In the genomic region with DNA sequence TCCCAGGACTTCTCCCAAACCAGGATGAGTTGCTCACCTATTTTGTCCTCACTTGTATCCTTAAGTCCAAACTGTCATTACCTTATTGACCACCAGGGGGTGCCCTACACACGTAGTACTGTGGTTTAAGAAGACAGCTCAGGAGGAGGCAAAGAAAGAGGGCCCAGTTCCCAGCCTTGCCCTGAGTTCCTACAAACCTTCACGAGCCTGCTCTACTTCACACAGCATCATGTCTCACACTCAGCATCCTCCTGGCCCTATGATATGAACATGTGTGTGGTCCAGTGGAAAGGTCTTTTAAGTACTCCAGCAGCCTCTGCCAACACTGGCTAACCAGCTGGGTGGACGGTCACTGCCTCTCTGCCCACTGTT, we compare ENCODE assay signal across 8 cellular contexts. TPM values are rescaled to one million over a fixed set of nuclear protein-coding genes. Genes with fewer than 3 reads are reported as not detected.
DNase-seq lines count a peak whose midpoint lies in the region; FAIRE-seq and TF ChIP-seq lines count a peak whose summit lies in the region.

No MANE protein-coding gene starts in this region.

- H3K9ac ChIP-seq in endothelial cell of umbilical vein (replicated peaks; ENCODE audit: extremely low read depth, insufficient read depth, low read length): no peak overlapping the region
- no peak overlapping the region for H3K9ac ChIP-seq in muscle layer of colon (ENCODE audit: low read length)

- no peaks in the 10 kb centered on the region for H3K36me3 ChIP-seq in OCI-LY7 (ENCODE audit: insufficient read depth, low read length)
- no peaks in the 10 kb centered on the region for H3K36me3 ChIP-seq in endothelial cell of umbilical vein (ENCODE audit: control insufficient read depth in 2 of 2, extremely low read depth in 1 of 2, insufficient read depth in 2 of 2, low read length in 2 of 2)
- no peaks in the 10 kb centered on the region for H3K36me3 ChIP-seq in muscle layer of colon (ENCODE audit: insufficient read depth, low read length)

- POLR2A ChIA-PET in OCI-LY7 (lab: Charles Lee) (interaction anchor here (0.6 kb wide), 2 partner anchors 69 to 397 kb away, joined by 3 to 5 read pairs; no protein-coding TSS in a partner anchor), endothelial cell of umbilical vein (lab: Charles Lee) (interaction anchor here (0.6 to 1.8 kb wide), 2 partner anchors 10 to 11 kb away, joined by 3 to 4 read pairs; a partner anchor contains a TSS)

- H3K27ac ChIP-seq in OCI-LY7 (ENCODE audit: low read depth, low read length, poor library complexity, severe bottlenecking): no peak overlapping the region
- H3K27ac ChIP-seq in endothelial cell of umbilical vein (ENCODE audit: insufficient read depth, low read depth, low read length): no peak overlapping the region
- H3K27ac ChIP-seq in muscle layer of colon (ENCODE audit: low read depth, low read length): peak overlapping the region; percentile 19

- H3K4me2 ChIP-seq in OCI-LY7 (ENCODE audit: low read length) (peak overlapping the region; percentile 30; the same call in 1 of the 2 replicates), endothelial cell of umbilical vein (ENCODE audit: insufficient read depth, low read length) (no peak overlapping the region)

- TF ChIP-seq POLR2A in endothelial cell of umbilical vein (IDR thresholded peaks at IDR 0.05; ENCODE audit: low read depth, low read length): no peak

- H2AFZ ChIP-seq in OCI-LY7 (ENCODE audit: low read length) (no peak overlapping the region), endothelial cell of umbilical vein (ENCODE audit: low read depth, low read length) (peak overlapping the region; percentile 41)

- intact Hi-C loops in OCI-LY7 (cut with micrococcal nuclease; ENCODE audit: unreplicated experiment): no loop called here
- intact Hi-C loops in endothelial cell of umbilical vein (cut with micrococcal nuclease): loop anchor here (1.0 to 5.0 kb wide), 4 partner anchors 21 to 490 kb away; no protein-coding TSS in a partner anchor

- H3K9me3 ChIP-seq in OCI-LY7 (ENCODE audit: low read length): no peaks in the 10 kb centered on the region
- H3K9me3 ChIP-seq in endothelial cell of umbilical vein (replicated peaks; ENCODE audit: control insufficient read depth, insufficient read depth, low read length): no peaks in the 10 kb centered on the region
- H3K9me3 ChIP-seq in muscle layer of colon (ENCODE audit: low read length): no peaks in the 10 kb centered on the region

- dilution Hi-C loops in endothelial cell of umbilical vein (cut with MboI; ENCODE audit: extremely low pct_ligation_motif_present, low sequenced_read_pairs): no loop called here

- DNase-seq in DMS 273 treated with DMSO at 0.1 percent for 48 hours (lab: John Stamatoyannopoulos, UW) (peak; percentile 83), KG1 (lab: John Stamatoyannopoulos, UW) (peak; percentile 91), OCI-LY7 (ENCODE audit: low spot score) (peak; percentile 96), endothelial cell of umbilical vein (ENCODE audit: low read depth, low spot score) (peak; percentile 91), GM19238 (ENCODE audit: insufficient read length, low spot score) (no peak)
- DNase-seq in activated CD8-positive, alpha-beta memory T cell treated with anti-CD3 and anti-CD28 coated beads, Interleukin-2, amount 50 U/mL, for 24 hours (ENCODE audit: extremely low read depth): peak; percentile 88
- peak; percentile 63 to 86 for DNase-seq in stimulated activated CD8-positive, alpha-beta memory T cell treated with anti-CD3 and anti-CD28 coated beads, Interleukin-7, amount 100 ng/mL, for 4 hours (ENCODE audit: low read depth in 2 of 2)

- H3K9me1 ChIP-seq in endothelial cell of umbilical vein (replicated peaks; ENCODE audit: control insufficient read depth, extremely low read depth, insufficient read depth, low read length): no peaks in the 10 kb centered on the region

- no peaks in the 10 kb centered on the region for H3K9me2 ChIP-seq in OCI-LY7 (ENCODE audit: insufficient read depth, low read length)

- H3K27me3 ChIP-seq in endothelial cell of umbilical vein (ENCODE audit: control insufficient read depth in 2 of 2, insufficient read depth in 2 of 2, low read length in 2 of 2) (no peaks in the 10 kb centered on the region), muscle layer of colon (ENCODE audit: control insufficient read depth in 1 of 2, insufficient read depth in 2 of 2, low read length in 2 of 2) (no peaks in the 10 kb centered on the region)

- CTCF ChIA-PET in OCI-LY7 (lab: Charles Lee; ENCODE audit: unreplicated experiment): interaction anchor here (0.7 to 1.6 kb wide), 2 partner anchors 15 to 22 kb away, joined by 3 read pairs; a partner anchor contains a TSS
- CTCF ChIA-PET in endothelial cell of umbilical vein (lab: Charles Lee): interaction anchor here (0.6 to 3.3 kb wide), 48 partner anchors 8 to 719 kb away, joined by 3 to 86 read pairs (median 6); a partner anchor contains a TSS

- TF ChIP-seq CTCF in OCI-LY7 (conservative IDR thresholded peaks at IDR 0.05; ENCODE audit: low read length) (peak; percentile 91), endothelial cell of umbilical vein (IDR thresholded peaks at IDR 0.05; ENCODE audit: extremely low read depth in 1 of 2, insufficient read depth in 1 of 2, low read depth in 1 of 2, low read length in 2 of 2) (peak; percentile 67 to 75)

- H3K79me2 ChIP-seq in OCI-LY7 (ENCODE audit: insufficient read depth, low read depth, low read length) (peaks cover 26% of the 10 kb centered on the region), endothelial cell of umbilical vein (ENCODE audit: control insufficient read depth, insufficient read depth, low read length) (peaks cover 21% of the 10 kb centered on the region)

- H3K4me1 ChIP-seq in OCI-LY7 (ENCODE audit: insufficient read depth, low read length, poor library complexity, severe bottlenecking) (peaks cover 34% of the 10 kb centered on the region), endothelial cell of umbilical vein (ENCODE audit: control insufficient read depth, extremely low read depth, insufficient read depth, low read length) (peaks cover 12% of the 10 kb centered on the region), muscle layer of colon (ENCODE audit: insufficient read depth, low read length) (peaks cover 19% of the 10 kb centered on the region)

- H4K20me1 ChIP-seq in OCI-LY7 (ENCODE audit: insufficient read depth, low read length) (no peaks in the 10 kb centered on the region), endothelial cell of umbilical vein (replicated peaks; ENCODE audit: control insufficient read depth, extremely low read depth, insufficient read depth, low read length) (no peaks in the 10 kb centered on the region)

- peak; percentile 97 for FAIRE-seq in endothelial cell of umbilical vein (lab: Jason Lieb, UNC)

- BruUV-seq in OCI-LY7 (replicated peaks; lab: Mats Ljungman, UMichigan) (no TSS peak), endothelial cell of umbilical vein (replicated peaks; lab: Mats Ljungman, UMichigan) (no TSS peak)

- H3K4me3 ChIP-seq in OCI-LY7 (ENCODE audit: low read depth, low read length, poor library complexity, severe bottlenecking) (no peak overlapping the region), endothelial cell of umbilical vein (replicated peaks in 1 of 3; ENCODE audit: insufficient read depth in 1 of 3, low read depth in 1 of 3, low read length in 3 of 3) (no peak overlapping the region), muscle layer of colon (ENCODE audit: low read depth in 1 of 2, low read length in 2 of 2) (no peak overlapping the region)

RNA-seq across cellular contexts. Expression of a gene that starts 8.1 kb away (rescaled TPM):
- total RNA-seq in OCI-LY7 (2014; rRNA removed; shearing (Covaris generic)): 3.4 and 6.6 TPM in 2 replicates
- total RNA-seq in OCI-LY7 (2022) (4.0 and 5.4 TPM in 2 replicates), endothelial cell of umbilical vein (4.9 and 7.1 TPM in 2 replicates)
- 4.9 and 5.6 TPM in 2 replicates for polyA plus RNA-seq in endothelial cell of umbilical vein
- 3.0 and 3.5 TPM in 2 replicates for polyA plus RNA-seq in endothelial cell of umbilical vein (2011; cell fraction: cytosol; rRNA removed)
- polyA plus RNA-seq in endothelial cell of umbilical vein (2011; cell fraction: nucleus; rRNA removed): 8.6 and 9.3 TPM in 2 replicates
- polyA plus RNA-seq in endothelial cell of umbilical vein (2012): 3.6 and 5.6 TPM in 2 replicates
- 4.6 and 5.7 TPM in 2 replicates for polyA minus RNA-seq in endothelial cell of umbilical vein
- 3.3 TPM for polyA minus RNA-seq in endothelial cell of umbilical vein (2011; cell fraction: cytosol; rRNA and poly(A)+ RNA removed)
- polyA minus RNA-seq in endothelial cell of umbilical vein (2011; cell fraction: nucleus; rRNA and poly(A)+ RNA removed): 4.3 and 6.3 TPM in 2 replicates

RNA-seq across cellular contexts. Expression of a gene that starts 8.4 kb away (rescaled TPM):
- total RNA-seq in OCI-LY7 (2014; rRNA removed; shearing (Covaris generic)): 17.6 and 24.4 TPM in 2 replicates
- total RNA-seq in OCI-LY7 (2022) (50.0 and 52.1 TPM in 2 replicates), endothelial cell of umbilical vein (32.5 and 41.1 TPM in 2 replicates)
- 13.7 and 16.9 TPM in 2 replicates for polyA plus RNA-seq in endothelial cell of umbilical vein
- 11.2 and 16.6 TPM in 2 replicates for polyA plus RNA-seq in endothelial cell of umbilical vein (2011; cell fraction: cytosol; rRNA removed)
- 22.6 and 26.6 TPM in 2 replicates for polyA plus RNA-seq in endothelial cell of umbilical vein (2011; cell fraction: nucleus; rRNA removed)
- polyA plus RNA-seq in endothelial cell of umbilical vein (2012): 25.0 and 30.3 TPM in 2 replicates
- 7.4 and 10.2 TPM in 2 replicates for polyA minus RNA-seq in endothelial cell of umbilical vein
- polyA minus RNA-seq in endothelial cell of umbilical vein (2011; cell fraction: cytosol; rRNA and poly(A)+ RNA removed): 12.2 TPM
- polyA minus RNA-seq in endothelial cell of umbilical vein (2011; cell fraction: nucleus; rRNA and poly(A)+ RNA removed): 4.6 and 8.8 TPM in 2 replicates

RNA-seq across cellular contexts. Expression of a gene that starts 11.0 kb away (rescaled TPM):
- total RNA-seq in OCI-LY7 (2014; rRNA removed; shearing (Covaris generic)): 26.6 and 44.5 TPM in 2 replicates
- 39.7 and 41.8 TPM in 2 replicates for total RNA-seq in OCI-LY7 (2022)
- 27.8 and 31.4 TPM in 2 replicates for total RNA-seq in endothelial cell of umbilical vein
- polyA plus RNA-seq in endothelial cell of umbilical vein: 32.3 and 37.0 TPM in 2 replicates
- 24.2 and 31.0 TPM in 2 replicates for polyA plus RNA-seq in endothelial cell of umbilical vein (2011; cell fraction: cytosol; rRNA removed)
- polyA plus RNA-seq in endothelial cell of umbilical vein (2011; cell fraction: nucleus; rRNA removed): 9.1 and 13.7 TPM in 2 replicates
- 25.4 and 37.5 TPM in 2 replicates for polyA plus RNA-seq in endothelial cell of umbilical vein (2012)
- polyA minus RNA-seq in endothelial cell of umbilical vein: 17.1 and 24.4 TPM in 2 replicates
- 13.7 TPM for polyA minus RNA-seq in endothelial cell of umbilical vein (2011; cell fraction: cytosol; rRNA and poly(A)+ RNA removed)
- polyA minus RNA-seq in endothelial cell of umbilical vein (2011; cell fraction: nucleus; rRNA and poly(A)+ RNA removed): 2.8 and 4.9 TPM in 2 replicates

RNA-seq across cellular contexts. Expression of a gene that starts 15.6 kb away (rescaled TPM):
- 29.4 and 30.1 TPM in 2 replicates for total RNA-seq in OCI-LY7 (2014; rRNA removed; shearing (Covaris generic))
- total RNA-seq in OCI-LY7 (2022) (29.0 and 30.9 TPM in 2 replicates), endothelial cell of umbilical vein (11.8 and 13.2 TPM in 2 replicates)
- polyA plus RNA-seq in endothelial cell of umbilical vein: 12.0 and 17.8 TPM in 2 replicates
- polyA plus RNA-seq in endothelial cell of umbilical vein (2011; cell fraction: cytosol; rRNA removed): 6.7 and 12.5 TPM in 2 replicates
- polyA plus RNA-seq in endothelial cell of umbilical vein (2011; cell fraction: nucleus; rRNA removed): 11.5 and 13.9 TPM in 2 replicates
- polyA plus RNA-seq in endothelial cell of umbilical vein (2012): 7.3 and 12.6 TPM in 2 replicates
- 2.5 and 2.6 TPM in 2 replicates for polyA minus RNA-seq in endothelial cell of umbilical vein
- polyA minus RNA-seq in endothelial cell of umbilical vein (2011; cell fraction: cytosol; rRNA and poly(A)+ RNA removed): 3.7 TPM
- 1.5 and 2.7 TPM in 2 replicates for polyA minus RNA-seq in endothelial cell of umbilical vein (2011; cell fraction: nucleus; rRNA and poly(A)+ RNA removed)

RNA-seq across cellular contexts. Expression of a gene that starts 22.4 kb away (rescaled TPM):
- total RNA-seq in OCI-LY7 (2014; rRNA removed; shearing (Covaris generic)): 193 and 211 TPM in 2 replicates
- total RNA-seq in OCI-LY7 (2022): 233 and 264 TPM in 2 replicates
- 246 and 259 TPM in 2 replicates for total RNA-seq in endothelial cell of umbilical vein
- polyA plus RNA-seq in endothelial cell of umbilical vein: 173 and 183 TPM in 2 replicates
- 207 and 211 TPM in 2 replicates for polyA plus RNA-seq in endothelial cell of umbilical vein (2011; cell fraction: cytosol; rRNA removed)
- polyA plus RNA-seq in endothelial cell of umbilical vein (2011; cell fraction: nucleus; rRNA removed): 352 and 403 TPM in 2 replicates
- polyA plus RNA-seq in endothelial cell of umbilical vein (2012): 162 and 163 TPM in 2 replicates
- 106 and 117 TPM in 2 replicates for polyA minus RNA-seq in endothelial cell of umbilical vein
- polyA minus RNA-seq in endothelial cell of umbilical vein (2011; cell fraction: cytosol; rRNA and poly(A)+ RNA removed): 100.0 TPM
- polyA minus RNA-seq in endothelial cell of umbilical vein (2011; cell fraction: nucleus; rRNA and poly(A)+ RNA removed): 83.5 and 131 TPM in 2 replicates
